ENCODE assay signal across 16 cellular contexts in the genomic region with DNA sequence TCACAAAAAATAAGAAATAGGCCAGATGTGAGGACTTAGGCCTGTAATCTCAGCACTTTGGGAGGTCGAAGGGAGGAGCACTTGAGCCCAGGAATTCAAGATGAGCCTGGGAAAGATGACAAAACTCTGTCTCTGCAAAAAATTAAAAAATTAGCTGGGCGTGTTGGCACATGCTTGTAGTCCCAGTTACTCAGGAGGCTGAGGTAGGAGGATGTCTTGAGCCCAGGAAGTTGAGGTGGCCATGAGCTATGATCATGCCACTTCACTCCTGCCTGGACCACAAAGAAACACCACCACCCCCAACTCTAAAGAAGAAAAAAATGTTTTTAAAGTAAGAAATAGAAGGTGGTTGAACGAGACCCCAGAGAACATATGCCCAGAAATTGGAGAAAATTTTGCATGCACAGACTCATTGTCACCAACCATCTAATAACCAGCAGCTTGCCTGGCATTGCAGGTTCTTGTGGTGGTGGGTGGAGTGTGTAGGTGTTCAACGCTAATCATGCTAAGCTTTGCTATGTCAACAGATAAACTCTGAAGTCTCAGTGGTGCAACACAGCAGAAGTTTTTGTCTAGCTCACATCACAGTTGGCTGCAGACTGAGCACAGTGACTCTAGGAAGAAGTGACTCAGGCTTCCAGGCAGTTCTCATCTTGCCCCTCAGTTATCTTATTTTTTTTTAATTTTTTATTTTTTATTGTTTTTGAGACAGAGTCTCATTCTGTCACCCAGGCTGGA. TPM values are rescaled to one million over a fixed set of nuclear protein-coding genes. Genes with fewer than 3 reads are reported as not detected.
DNase-seq lines count a peak whose midpoint lies in the region; ATAC-seq and TF ChIP-seq lines count a peak whose summit lies in the region.
"Had no signal": no experiment of that assay in that cellular context is flagged by ENCODE, and none has a peak within 500 bp of the region (broad histone marks: within the 10 kb centered on the region; RNA-seq: fewer than 3 reads in every experiment).

No MANE protein-coding gene starts in this region.

- no peaks in the 10 kb centered on the region for H4K20me1 ChIP-seq in mammary epithelial cell (ENCODE audit: insufficient read depth, low read length)

- TF ChIP-seq CTCF in mammary epithelial cell (conservative IDR thresholded peaks at IDR 0.05 in 1 of 2, IDR thresholded peaks at IDR 0.05 in 1 of 2; ENCODE audit: extremely low read depth in 1 of 2, insufficient read depth in 1 of 2, low read depth in 1 of 2, low read length in 2 of 2) (no peak), breast epithelium (IDR thresholded peaks at IDR 0.05) (no peak)

- no TSS peak for BruUV-seq in mammary epithelial cell (replicated peaks; lab: Mats Ljungman, UMichigan)

- H3K27ac Mint-ChIP-seq in activated CD4-positive, alpha-beta T cell treated with anti-CD3 and anti-CD28 coated beads, Interleukin-2, amount 10 ng/mL, durations not matched to agents 24 days and 14 days: peak overlapping the region; percentile 72
- H3K27ac Mint-ChIP-seq in activated naive CD8-positive, alpha-beta T cell: peak overlapping the region; percentile 58
- H3K27ac Mint-ChIP-seq in natural killer cell treated with Interleukin-12 subunit alpha and Interleukin-12 subunit beta and Interleukin-15 and Interleukin-18, amount 100 ng/mL, for 72 hours: peak overlapping the region; percentile 73 to 89
- H3K27ac Mint-ChIP-seq: GM23338, memory B cell had no signal

- H3K27me3 ChIP-seq in mammary epithelial cell (ENCODE audit: insufficient read depth, low read length): no peaks in the 10 kb centered on the region
- H3K27me3 ChIP-seq in breast epithelium: no peaks in the 10 kb centered on the region

- ATAC-seq in natural killer cell treated with Interleukin-12 subunit alpha and Interleukin-12 subunit beta and Interleukin-15 and Interleukin-18, amount 100 ng/mL, for 72 hours: peak in 1 of 2 donors; percentile 48
- ATAC-seq: GM23338 had no signal

- intact Hi-C loops in mammary epithelial cell (cut with micrococcal nuclease) (no loop called here), breast epithelium (cut with DNase I; ENCODE audit: low total_unique reads) (no loop called here)
- intact Hi-C loops in activated CD4-positive, alpha-beta T cell treated with anti-CD3 and anti-CD28 coated beads, Interleukin-2, amount 10 ng/mL, durations not matched to agents 24 days and 14 days (cut with micrococcal nuclease): no loop called here

- dilution Hi-C loops in mammary epithelial cell (cut with HindIII; ENCODE audit: low sequenced_read_pairs): loop anchor here (5.0 kb wide), 1 partner anchor 66 kb away; no protein-coding TSS in a partner anchor

- no peak for TF ChIP-seq POLR2A in breast epithelium (IDR thresholded peaks at IDR 0.05)

- no peaks in the 10 kb centered on the region for H3K79me2 ChIP-seq in mammary epithelial cell (ENCODE audit: insufficient read depth, low read length)

- H3K4me3 ChIP-seq in mammary epithelial cell (replicated peaks in 1 of 3; ENCODE audit: insufficient read depth in 1 of 3, low read depth in 2 of 3, low read length in 3 of 3) (no peak overlapping the region), breast epithelium (no peak overlapping the region)
- H3K4me3 ChIP-seq: GM23338, thoracic aorta had no signal

- no peaks in the 10 kb centered on the region for H3K36me3 ChIP-seq in mammary epithelial cell (ENCODE audit: insufficient read depth, low read length)
- H3K36me3 ChIP-seq in breast epithelium: no peaks in the 10 kb centered on the region
- H3K36me3 ChIP-seq: thoracic aorta had no signal

- H3K27ac ChIP-seq in mammary epithelial cell (ENCODE audit: insufficient read depth, low read depth, low read length) (no peak overlapping the region), breast epithelium (no peak overlapping the region)
- H3K27ac ChIP-seq: RWPE1, thoracic aorta had no signal

- H3K9ac ChIP-seq in mammary epithelial cell (ENCODE audit: insufficient read depth, low read length): no peak overlapping the region

- peaks cover 6% of the 10 kb centered on the region for H3K9me3 Mint-ChIP-seq in activated CD4-positive, alpha-beta T cell treated with anti-CD3 and anti-CD28 coated beads, Interleukin-2, amount 10 ng/mL, durations not matched to agents 24 days and 14 days
- no peaks in the 10 kb centered on the region for H3K9me3 Mint-ChIP-seq in activated naive CD8-positive, alpha-beta T cell (ENCODE audit: low read depth)
- H3K9me3 Mint-ChIP-seq in natural killer cell treated with Interleukin-12 subunit alpha and Interleukin-12 subunit beta and Interleukin-15 and Interleukin-18, amount 100 ng/mL, for 72 hours: peaks cover 3% of the 10 kb centered on the region
- H3K9me3 Mint-ChIP-seq: GM23338, memory B cell had no signal

- H3K9me3 ChIP-seq in mammary epithelial cell (replicated peaks; ENCODE audit: insufficient read depth, low read length) (no peaks in the 10 kb centered on the region), breast epithelium (no peaks in the 10 kb centered on the region)
- H3K9me3 ChIP-seq: thoracic aorta had no signal

- H3K36me3 Mint-ChIP-seq in activated CD4-positive, alpha-beta T cell treated with anti-CD3 and anti-CD28 coated beads, Interleukin-2, amount 10 ng/mL, durations not matched to agents 24 days and 14 days (ENCODE audit: low read depth): peaks cover 9% of the 10 kb centered on the region
- H3K36me3 Mint-ChIP-seq in activated naive CD8-positive, alpha-beta T cell: peaks cover 2% of the 10 kb centered on the region
- H3K36me3 Mint-ChIP-seq in natural killer cell treated with Interleukin-12 subunit alpha and Interleukin-12 subunit beta and Interleukin-15 and Interleukin-18, amount 100 ng/mL, for 72 hours: peaks cover 4% of the 10 kb centered on the region
- H3K36me3 Mint-ChIP-seq: memory B cell had no signal

- 75% methylated on average over 4 of the region's 4 CpGs for whole genome bisulfite sequencing in mammary epithelial cell (ENCODE audit: low coverage, missing lambda C conversion rate)

- DNase-seq in mammary epithelial cell: peak; percentile 37
- no peak for DNase-seq in breast epithelium (ENCODE audit: low spot score in 2 of 2)
- peak; percentile 70 for DNase-seq in activated CD4-positive, alpha-beta T cell treated with anti-CD3 and anti-CD28 coated beads, Interleukin-2, amount 10 ng/mL, durations not matched to agents 24 days and 14 days
- DNase-seq in natural killer cell treated with Interleukin-12 subunit alpha and Interleukin-12 subunit beta and Interleukin-15 and Interleukin-18, amount 100 ng/mL, for 72 hours (ENCODE audit: low spot score): no peak
- DNase-seq in KBM-7: no peak
- no peak for DNase-seq in NCI-H82 (lab: John Stamatoyannopoulos, UW)
- no peak for DNase-seq in medulla oblongata (ENCODE audit: extremely low spot score)
- DNase-seq: erythroblast, GDM1, KG1, NCI-H1092 treated with DMSO at 0.1 percent for 48 hours had no signal

- no peak overlapping the region for H3K4me3 Mint-ChIP-seq in activated CD4-positive, alpha-beta T cell treated with anti-CD3 and anti-CD28 coated beads, Interleukin-2, amount 10 ng/mL, durations not matched to agents 24 days and 14 days
- H3K4me3 Mint-ChIP-seq in activated naive CD8-positive, alpha-beta T cell: no peak overlapping the region
- peak overlapping the region; percentile 57 for H3K4me3 Mint-ChIP-seq in natural killer cell treated with Interleukin-12 subunit alpha and Interleukin-12 subunit beta and Interleukin-15 and Interleukin-18, amount 100 ng/mL, for 72 hours
- H3K4me3 Mint-ChIP-seq: GM23338, memory B cell had no signal

- no peaks in the 10 kb centered on the region for H3K27me3 Mint-ChIP-seq in activated CD4-positive, alpha-beta T cell treated with anti-CD3 and anti-CD28 coated beads, Interleukin-2, amount 10 ng/mL, durations not matched to agents 24 days and 14 days
- H3K27me3 Mint-ChIP-seq in activated naive CD8-positive, alpha-beta T cell: no peaks in the 10 kb centered on the region
- H3K27me3 Mint-ChIP-seq in natural killer cell treated with Interleukin-12 subunit alpha and Interleukin-12 subunit beta and Interleukin-15 and Interleukin-18, amount 100 ng/mL, for 72 hours: no peaks in the 10 kb centered on the region
- H3K27me3 Mint-ChIP-seq: memory B cell had no signal

- H2AFZ ChIP-seq in mammary epithelial cell (ENCODE audit: low read depth, low read length): no peak overlapping the region
- H2AFZ ChIP-seq: GM23338 had no signal

- H3K4me2 ChIP-seq in mammary epithelial cell (ENCODE audit: insufficient read depth, low read depth, low read length): no peak overlapping the region
- H3K4me2 ChIP-seq: GM23338 had no signal

- H3K4me1 ChIP-seq in mammary epithelial cell (ENCODE audit: insufficient read depth, low read length) (peaks cover 14% of the 10 kb centered on the region), breast epithelium (no peaks in the 10 kb centered on the region)

- H3K4me1 Mint-ChIP-seq in activated CD4-positive, alpha-beta T cell treated with anti-CD3 and anti-CD28 coated beads, Interleukin-2, amount 10 ng/mL, durations not matched to agents 24 days and 14 days: peaks cover 58% of the 10 kb centered on the region
- H3K4me1 Mint-ChIP-seq in activated naive CD8-positive, alpha-beta T cell (ENCODE audit: low read depth): peaks cover 50% of the 10 kb centered on the region
- H3K4me1 Mint-ChIP-seq in natural killer cell treated with Interleukin-12 subunit alpha and Interleukin-12 subunit beta and Interleukin-15 and Interleukin-18, amount 100 ng/mL, for 72 hours (ENCODE audit: low read depth in 2 of 2): peaks cover 68 to 80% of the 10 kb centered on the region in 2 donors
- H3K4me1 Mint-ChIP-seq: GM23338 had no signal

- CTCF ChIA-PET in mammary epithelial cell (lab: Charles Lee; ENCODE audit: low non-redundant PET): no interaction called here

- in situ Hi-C loops in mammary epithelial cell (cut with MboI; ENCODE audit: low sequenced_read_pairs in 2 of 2) (loop anchor here in 1 of 2 donors (25.0 kb wide), 1 partner anchor 216 kb away; no protein-coding TSS in a partner anchor), KBM-7 (cut with MboI; ENCODE audit: low pct_unique_long_range_greater_than_20kb, low sequenced_read_pairs) (no loop called here)

RNA-seq across cellular contexts. Expression of gene ARL4C, which starts 18.6 kb away (rescaled TPM):
- total RNA-seq in mammary epithelial cell (10 to 100 TPM; 94.2 to 98.9 TPM), breast epithelium (10 to 100 TPM; 16.1 to 61.0 (median 23.5) TPM)
- polyA plus RNA-seq in mammary epithelial cell: 64.9 TPM
- polyA minus RNA-seq in mammary epithelial cell: 59.3 TPM
- total RNA-seq in activated CD4-positive, alpha-beta T cell treated with anti-CD3 and anti-CD28 coated beads, Interleukin-2, amount 10 ng/mL, durations not matched to agents 24 days and 14 days: 43.2 and 45.0 TPM in 2 replicates
- total RNA-seq in natural killer cell treated with Interleukin-12 subunit alpha and Interleukin-12 subunit beta and Interleukin-15 and Interleukin-18, amount 100 ng/mL, for 72 hours: 100 to 1,000 TPM in 1 of 2 donors, 10 to 100 TPM in 1; 99.5 to 136 TPM

Comparison
In these comparisons a context has a peak if more than half of its experiments do, and no peak if none do; other contexts are left out.
1. DNase-seq: peak in mammary epithelial cell (single experiment) and activated CD4-positive, alpha-beta T cell treated with anti-CD3 and anti-CD28 coated beads, Interleukin-2, amount 10 ng/mL, durations not matched to agents 24 days and 14 days (single experiment); none in breast epithelium (0 of 2), natural killer cell treated with Interleukin-12 subunit alpha and Interleukin-12 subunit beta and Interleukin-15 and Interleukin-18, amount 100 ng/mL, for 72 hours (single experiment), KBM-7 (single experiment), NCI-H82 (single experiment) and medulla oblongata (single experiment).
2. Peak in every context shown above with its lines, with median percentiles within 50 percentile points of each other: H3K27ac Mint-ChIP-seq.